In the genomic region with DNA sequence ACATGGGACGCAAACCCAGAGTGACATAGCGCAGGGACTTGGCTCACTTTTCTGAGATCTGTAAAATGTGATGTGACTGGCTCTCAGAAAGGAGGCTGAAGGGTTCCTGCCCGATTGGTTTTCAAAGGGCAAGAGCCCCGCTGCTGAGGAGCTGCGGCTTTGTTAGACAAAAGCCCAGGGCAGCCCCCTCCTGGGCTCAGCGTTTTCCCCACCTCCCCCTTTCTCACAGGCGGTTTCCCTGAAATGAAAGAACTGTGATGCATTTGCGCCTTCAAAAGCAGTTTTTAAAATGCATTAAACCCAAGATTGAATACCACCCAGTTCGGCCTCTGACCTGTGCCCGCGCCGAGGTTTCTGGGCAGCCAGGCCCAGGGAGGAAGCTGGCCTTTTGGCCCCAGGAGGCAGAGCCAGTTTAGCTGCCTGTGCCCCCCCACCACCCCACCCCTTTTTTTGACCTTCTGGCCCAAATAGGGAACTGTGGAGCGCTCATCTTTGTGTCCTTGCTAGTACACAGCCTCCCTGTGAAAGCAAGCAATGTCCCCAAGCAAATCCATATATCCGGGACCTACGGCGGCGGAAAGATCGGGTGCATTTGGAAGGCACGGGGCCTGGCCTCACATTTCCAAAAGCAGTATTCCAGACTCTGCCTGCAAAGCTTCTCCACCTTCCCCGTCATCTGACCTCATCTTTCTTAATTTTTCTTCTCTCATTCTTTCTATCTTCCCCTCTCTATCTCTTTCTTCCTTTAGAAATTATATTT, we compare ENCODE assay signal across 11 cellular contexts. TPM values are rescaled to one million over a fixed set of nuclear protein-coding genes. Genes with fewer than 3 reads are reported as not detected.
DNase-seq lines count a peak whose midpoint lies in the region; ATAC-seq and TF ChIP-seq lines count a peak whose summit lies in the region.
"Had no signal": no experiment of that assay in that cellular context is flagged by ENCODE, and none has a peak within 500 bp of the region (broad histone marks: within the 10 kb centered on the region; RNA-seq: fewer than 3 reads in every experiment).

No MANE protein-coding gene starts in this region.

- POLR2A ChIA-PET in HEK293T (lab: Yijun Ruan, JAX): no interaction called here

- H3K36me3 ChIP-seq in cardiac muscle cell (no peaks in the 10 kb centered on the region), heart left ventricle (no peaks in the 10 kb centered on the region), iPS-15b (ENCODE audit: control insufficient read depth, insufficient read depth, low read length) (no peaks in the 10 kb centered on the region), thymus (ENCODE audit: control insufficient read depth, insufficient read depth) (peaks cover 20% of the 10 kb centered on the region), psoas muscle (ENCODE audit: insufficient read depth in 1 of 2, low read depth in 1 of 2) (no peaks in the 10 kb centered on the region)
- H3K36me3 ChIP-seq: upper lobe of right lung had no signal

- H3K27me3 ChIP-seq in cardiac muscle cell (no peaks in the 10 kb centered on the region), heart left ventricle (peaks cover 0 to 16% (median 5%) of the 10 kb centered on the region in 9 donors), iPS-15b (ENCODE audit: control insufficient read depth, insufficient read depth, low read length) (no peaks in the 10 kb centered on the region), thymus (ENCODE audit: control insufficient read depth, insufficient read depth) (no peaks in the 10 kb centered on the region), psoas muscle (ENCODE audit: insufficient read depth in 3 of 3, low read length in 2 of 3) (peaks cover 0 to 2% (median 0%) of the 10 kb centered on the region in 3 donors)
- H3K27me3 ChIP-seq: upper lobe of right lung had no signal

- H3K9me3 ChIP-seq in cardiac muscle cell (ENCODE audit: low read depth) (no peaks in the 10 kb centered on the region), heart left ventricle (no peaks in the 10 kb centered on the region), iPS-15b (ENCODE audit: control insufficient read depth, insufficient read depth, low read length) (no peaks in the 10 kb centered on the region), thymus (ENCODE audit: control insufficient read depth) (no peaks in the 10 kb centered on the region), psoas muscle (no peaks in the 10 kb centered on the region)
- H3K9me3 ChIP-seq: upper lobe of right lung had no signal

- intact Hi-C loops in heart left ventricle (cut with DNase I): no loop called here
- intact Hi-C loops in psoas muscle (cut with DNase I): no loop called here

- TF ChIP-seq CTCF in cardiac muscle cell (IDR thresholded peaks at IDR 0.05; ENCODE audit: low read depth, low read length) (no peak), heart left ventricle (IDR thresholded peaks at IDR 0.05) (no peak), psoas muscle (IDR thresholded peaks at IDR 0.05) (no peak)

- DNase-seq in cardiac muscle cell (ENCODE audit: low read depth in 1 of 2, low spot score in 1 of 2): peak in 1 of 2 donors; percentile 26
- no peak for DNase-seq in heart left ventricle
- DNase-seq in activated T-cell treated with anti-CD3 and anti-CD28 coated beads, Interleukin-2, amount 50 U/mL, for 48 hours: peak; percentile 64 to 68
- DNase-seq in psoas muscle: no peak
- no peak for DNase-seq in HEK293T (ENCODE audit: extremely low spot score)
- no peak for DNase-seq in HPDE6-E6E7 (ENCODE audit: extremely low spot score)
- DNase-seq: cortex of kidney, upper lobe of right lung had no signal

- no peak overlapping the region for H3K9ac ChIP-seq in iPS-15b (ENCODE audit: low read depth, low read length)

- CTCF ChIA-PET in HEK293T (lab: Yijun Ruan, JAX): no interaction called here

- no peak for TF ChIP-seq POLR2A in heart left ventricle (IDR thresholded peaks at IDR 0.05)

- H3K4me3 ChIP-seq in cardiac muscle cell: no peak overlapping the region
- H3K4me3 ChIP-seq in heart left ventricle: no peak overlapping the region
- peak overlapping the region; percentile 36 for H3K4me3 ChIP-seq in iPS-15b (ENCODE audit: low read depth, low read length)
- no peak overlapping the region for H3K4me3 ChIP-seq in thymus (ENCODE audit: low read length)
- H3K4me3 ChIP-seq in psoas muscle: no peak overlapping the region
- H3K4me3 ChIP-seq: upper lobe of right lung had no signal

- WGBS in heart left ventricle, 4 donors: 79 to 82% (median 79%) methylated on average over 20 of the region's 20 CpGs
- 79% methylated on average over 20 of the region's 20 CpGs for WGBS in thymus
- WGBS in psoas muscle, 3 donors: 83 to 85% (median 84%) methylated on average over 20 of the region's 20 CpGs

- H3K4me1 ChIP-seq in cardiac muscle cell (ENCODE audit: low read depth): peaks cover 25% of the 10 kb centered on the region
- peaks cover 0 to 5% (median 0%) of the 10 kb centered on the region in 12 donors for H3K4me1 ChIP-seq in heart left ventricle
- H3K4me1 ChIP-seq in iPS-15b (ENCODE audit: control insufficient read depth, insufficient read depth, low read length): peaks cover 22% of the 10 kb centered on the region
- H3K4me1 ChIP-seq in thymus (ENCODE audit: control insufficient read depth, insufficient read depth, low read length): peaks cover 54% of the 10 kb centered on the region
- no peaks in the 10 kb centered on the region for H3K4me1 ChIP-seq in psoas muscle

- no peak for ATAC-seq in heart left ventricle
- no peak for ATAC-seq in psoas muscle

- H3K27ac ChIP-seq in cardiac muscle cell (peak overlapping the region; percentile 3), heart left ventricle (peak overlapping the region in 1 of 12 donors; percentile 10), thymus (ENCODE audit: low read depth) (peak overlapping the region; percentile 55), psoas muscle (no peak overlapping the region)
- H3K27ac ChIP-seq: RWPE1, upper lobe of right lung had no signal

TF ChIP-seq in HEK293T, 16 proteins besides CTCF, POLR2A, EP300 and RAD21:
- no peak for TF ChIP-seq FOXK2 (IDR thresholded peaks at IDR 0.05)
- no peak for TF ChIP-seq LEF1 (IDR thresholded peaks at IDR 0.05; ENCODE audit: borderline replicate concordance)
- TF ChIP-seq FOXM1 (IDR thresholded peaks at IDR 0.05; ENCODE audit: borderline replicate concordance): no peak
- no peak for TF ChIP-seq ZNF384 (IDR thresholded peaks at IDR 0.05)
- TF ChIP-seq, protein P1, sequence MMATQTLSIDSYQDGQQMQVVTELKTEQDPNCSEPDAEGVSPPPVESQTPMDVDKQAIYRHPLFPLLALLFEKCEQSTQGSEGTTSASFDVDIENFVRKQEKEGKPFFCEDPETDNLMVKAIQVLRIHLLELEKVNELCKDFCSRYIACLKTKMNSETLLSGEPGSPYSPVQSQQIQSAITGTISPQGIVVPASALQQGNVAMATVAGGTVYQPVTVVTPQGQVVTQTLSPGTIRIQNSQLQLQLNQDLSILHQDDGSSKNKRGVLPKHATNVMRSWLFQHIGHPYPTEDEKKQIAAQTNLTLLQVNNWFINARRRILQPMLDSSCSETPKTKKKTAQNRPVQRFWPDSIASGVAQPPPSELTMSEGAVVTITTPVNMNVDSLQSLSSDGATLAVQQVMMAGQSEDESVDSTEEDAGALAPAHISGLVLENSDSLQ (IDR thresholded peaks at IDR 0.05): no peak
- TF ChIP-seq ARNT (IDR thresholded peaks at IDR 0.05): no peak
- no peak for TF ChIP-seq HDGF (IDR thresholded peaks at IDR 0.05; ENCODE audit: borderline replicate concordance)
- TF ChIP-seq SP1 (IDR thresholded peaks at IDR 0.05): no peak
- no peak for TF ChIP-seq SUZ12 (IDR thresholded peaks at IDR 0.05)
- TF ChIP-seq FOXA1 (IDR thresholded peaks at IDR 0.05): no peak
- no peak for TF ChIP-seq NFRKB (IDR thresholded peaks at IDR 0.05)

RNA-seq across cellular contexts. Expression of gene CD247, which starts 28.6 kb away (rescaled TPM):
- 0.56 and 0.80 TPM in 2 replicates for total RNA-seq in cardiac muscle cell
- 1.6 TPM in 1 of 2 replicates, not detected in the other for polyA plus RNA-seq in cardiac muscle cell
- 1 to 10 TPM in 3 of 9 donors, under 1 TPM in 5, not detected in 1; 0.19 to 7.6 (median 0.60) TPM for total RNA-seq in heart left ventricle
- polyA plus RNA-seq in heart left ventricle: under 1 TPM; 0.22 to 0.42 TPM
- polyA plus RNA-seq in thymus: 114 TPM
- 1 to 10 TPM in 2 of 4 donors, under 1 TPM in 2; 0.18 to 1.2 (median 0.88) TPM for total RNA-seq in psoas muscle
- 1 to 10 TPM in 1 of 3 donors, under 1 TPM in 2; 0.25 to 1.9 (median 0.55) TPM for polyA plus RNA-seq in psoas muscle

Comparison
In these comparisons a context has a peak if more than half of its experiments do, and no peak if none do; other contexts are left out.
1. DNase-seq: peak in activated T-cell treated with anti-CD3 and anti-CD28 coated beads, Interleukin-2, amount 50 U/mL, for 48 hours (2 of 2); none in heart left ventricle (0 of 5), psoas muscle (0 of 2), HEK293T (single experiment) and HPDE6-E6E7 (single experiment).
2. RNA of gene CD247, which starts 28.6 kb away (polyA plus RNA-seq): 114 TPM in thymus (single experiment); 0.25 to 1.9 TPM in psoas muscle, 0.22 to 0.42 TPM in heart left ventricle and 1.6 TPM in cardiac muscle cell; every median in the first group is over 10 times any median in the second.